Comparison of ENCODE assay signal across 1 cellular context in the genomic region with DNA sequence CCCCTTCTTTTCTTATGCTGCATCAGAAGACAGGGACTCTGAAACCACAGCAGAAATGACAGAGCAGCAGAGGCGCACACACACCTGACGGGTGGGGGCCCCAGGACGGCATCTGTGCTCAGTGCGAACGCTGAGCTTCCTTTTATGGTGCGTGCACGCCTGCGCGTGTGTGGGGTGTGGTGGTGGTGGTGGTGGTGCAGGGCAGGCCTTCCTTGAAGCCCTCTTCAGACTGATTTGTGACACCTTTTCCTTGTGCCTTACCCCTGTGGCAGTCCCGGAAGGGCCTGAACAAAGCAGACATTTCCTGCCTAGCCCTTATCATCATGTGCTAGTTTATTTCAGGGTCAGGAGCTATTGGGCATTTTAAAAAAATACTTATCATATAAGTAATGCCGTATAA.
TF ChIP-seq lines count a peak whose summit lies in the region.

No MANE protein-coding gene starts in this region.

TF ChIP-seq in IMR-90, 13 proteins besides CTCF, POLR2A, EP300 and RAD21 (continued from another document):
- no peak for TF ChIP-seq USF2 (IDR thresholded peaks at IDR 0.05; ENCODE audit: low read depth, low read length)
- TF ChIP-seq BHLHE40 (IDR thresholded peaks at IDR 0.05; ENCODE audit: low read depth, low read length), result no peak
- no peak for TF ChIP-seq CHD1 (IDR thresholded peaks at IDR 0.05; ENCODE audit: low read depth, low read length)
- TF ChIP-seq RFX5 (IDR thresholded peaks at IDR 0.05; ENCODE audit: low read depth, low read length), result no peak
- TF ChIP-seq RCOR1 (IDR thresholded peaks at IDR 0.05; ENCODE audit: insufficient replicate concordance, low read length), result no peak
